In the genomic region with DNA sequence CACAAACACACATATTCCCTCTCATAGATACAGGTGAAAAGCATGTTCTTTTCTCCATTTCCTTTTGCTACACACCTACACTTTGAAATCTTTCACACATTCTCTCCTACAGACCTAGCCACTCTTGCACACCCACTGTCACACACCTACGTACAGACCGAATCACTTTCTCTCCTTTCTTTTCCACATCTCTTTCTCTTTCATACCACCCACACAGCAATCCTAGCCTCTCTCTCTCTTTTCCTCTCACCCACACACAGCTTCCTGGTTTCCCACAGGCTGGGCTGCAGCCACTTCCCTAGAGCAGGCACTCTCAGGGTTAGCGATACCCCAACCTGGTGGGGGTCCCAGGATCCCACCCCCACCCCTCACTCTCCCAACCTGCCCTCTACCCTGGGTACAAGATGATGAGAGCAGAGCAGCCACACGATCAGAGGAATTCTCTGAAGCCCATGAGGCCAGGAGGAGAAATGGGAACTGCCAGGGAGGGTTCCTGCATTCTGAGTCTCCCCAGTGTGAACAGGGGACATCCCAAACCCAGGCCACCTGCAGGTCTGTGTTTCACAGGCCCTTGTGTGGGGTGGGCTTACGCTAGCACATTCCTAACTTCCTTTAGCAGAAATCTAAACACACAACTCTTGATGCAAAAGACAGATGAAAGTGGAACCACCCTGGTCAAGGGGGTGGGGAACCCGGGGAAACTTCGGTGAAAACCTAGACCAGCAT, we compare ENCODE assay signal across 11 cellular contexts. TPM values are rescaled to one million over a fixed set of nuclear protein-coding genes. Genes with fewer than 3 reads are reported as not detected.
DNase-seq lines count a peak whose midpoint lies in the region; ATAC-seq and TF ChIP-seq lines count a peak whose summit lies in the region.
"Had no signal": no experiment of that assay in that cellular context is flagged by ENCODE, and none has a peak within 500 bp of the region (broad histone marks: within the 10 kb centered on the region; RNA-seq: fewer than 3 reads in every experiment).

No MANE protein-coding gene starts in this region.

- H3K27me3 Mint-ChIP-seq in activated CD4-positive, alpha-beta T cell treated with anti-CD3 and anti-CD28 coated beads for 36 hours: peaks cover 11% of the 10 kb centered on the region
- peaks cover 31% of the 10 kb centered on the region for H3K27me3 Mint-ChIP-seq in endodermal cell (ENCODE audit: insufficient read depth)
- H3K27me3 Mint-ChIP-seq in stimulated activated naive CD8-positive, alpha-beta T cell treated with anti-CD3 and anti-CD28 coated beads, Interleukin-15, amount 100 ng/mL, for 72 hours: peaks cover 34% of the 10 kb centered on the region

- CTCF ChIA-PET in activated CD4-positive, alpha-beta T cell treated with anti-CD3 and anti-CD28 coated beads for 36 hours (lab: Charles Lee): no interaction called here

- no peaks in the 10 kb centered on the region for H3K9me3 Mint-ChIP-seq in activated CD4-positive, alpha-beta T cell treated with anti-CD3 and anti-CD28 coated beads for 36 hours (ENCODE audit: low read depth)
- H3K9me3 Mint-ChIP-seq in endodermal cell: no peaks in the 10 kb centered on the region
- H3K9me3 Mint-ChIP-seq in stimulated activated naive CD8-positive, alpha-beta T cell treated with anti-CD3 and anti-CD28 coated beads, Interleukin-15, amount 100 ng/mL, for 72 hours: no peaks in the 10 kb centered on the region

- no peak overlapping the region for H3K4me3 Mint-ChIP-seq in activated CD4-positive, alpha-beta T cell treated with anti-CD3 and anti-CD28 coated beads for 36 hours
- H3K4me3 Mint-ChIP-seq in endodermal cell: peak overlapping the region; percentile 62
- H3K4me3 Mint-ChIP-seq in stimulated activated naive CD8-positive, alpha-beta T cell treated with anti-CD3 and anti-CD28 coated beads, Interleukin-15, amount 100 ng/mL, for 72 hours: peak overlapping the region; percentile 79 to 92

- no peaks in the 10 kb centered on the region for H3K36me3 Mint-ChIP-seq in activated CD4-positive, alpha-beta T cell treated with anti-CD3 and anti-CD28 coated beads for 36 hours (ENCODE audit: low read depth)
- no peaks in the 10 kb centered on the region for H3K36me3 Mint-ChIP-seq in endodermal cell (ENCODE audit: low read depth)

- H3K9me3 ChIP-seq in endodermal cell (ENCODE audit: control insufficient read depth, low read length): no peaks in the 10 kb centered on the region

- no peak overlapping the region for H3K9ac ChIP-seq in endodermal cell (ENCODE audit: extremely low read depth, low read length, poor library complexity, severe bottlenecking)

- no peak for TF ChIP-seq EP300 in Ishikawa (IDR thresholded peaks at IDR 0.05; ENCODE audit: borderline replicate concordance)

- H3K27ac ChIP-seq in endodermal cell (ENCODE audit: low read depth, low read length): no peak overlapping the region
- H3K27ac ChIP-seq: 22Rv1 had no signal

- H3K4me1 Mint-ChIP-seq in activated CD4-positive, alpha-beta T cell treated with anti-CD3 and anti-CD28 coated beads for 36 hours: peaks cover 20% of the 10 kb centered on the region
- peaks cover 28% of the 10 kb centered on the region for H3K4me1 Mint-ChIP-seq in endodermal cell
- H3K4me1 Mint-ChIP-seq in stimulated activated naive CD8-positive, alpha-beta T cell treated with anti-CD3 and anti-CD28 coated beads, Interleukin-15, amount 100 ng/mL, for 72 hours: peaks cover 19% of the 10 kb centered on the region

- H3K4me1 ChIP-seq in endodermal cell (ENCODE audit: control insufficient read depth, insufficient read depth, low read length): peaks cover 20% of the 10 kb centered on the region

- DNase-seq in activated CD4-positive, alpha-beta T cell treated with anti-CD3 and anti-CD28 coated beads for 36 hours: no peak
- no peak for DNase-seq in activated CD4-positive, alpha-beta T cell treated with anti-CD3 and anti-CD28 coated beads for 1 hour
- no peak for DNase-seq in endodermal cell
- DNase-seq in stimulated activated naive CD8-positive, alpha-beta T cell treated with anti-CD3 and anti-CD28 coated beads, Interleukin-15, amount 100 ng/mL, for 72 hours: no peak
- no peak for DNase-seq in DMS 273 (lab: John Stamatoyannopoulos, UW; ENCODE audit: unreplicated experiment)
- DNase-seq: activated CD4-positive, CD25-positive, alpha-beta regulatory T cell; NCI-H1417 treated with DMSO at 0.1 percent for 48 hours had no signal

- TF ChIP-seq CTCF in endodermal cell (conservative IDR thresholded peaks at IDR 0.05): no peak

- no peaks in the 10 kb centered on the region for H3K36me3 ChIP-seq in endodermal cell (ENCODE audit: control insufficient read depth, insufficient read depth, low read length)

- H3K27me3 ChIP-seq in endodermal cell (ENCODE audit: control insufficient read depth, insufficient read depth, low read length, poor library complexity, severe bottlenecking): peaks cover 18% of the 10 kb centered on the region

- no peak overlapping the region for H3K27ac Mint-ChIP-seq in activated CD4-positive, alpha-beta T cell treated with anti-CD3 and anti-CD28 coated beads for 36 hours
- H3K27ac Mint-ChIP-seq in endodermal cell: no peak overlapping the region
- H3K27ac Mint-ChIP-seq in stimulated activated naive CD8-positive, alpha-beta T cell treated with anti-CD3 and anti-CD28 coated beads, Interleukin-15, amount 100 ng/mL, for 72 hours: peak overlapping the region in 1 of 2 donors; percentile 3

- ATAC-seq in activated CD4-positive, alpha-beta T cell treated with anti-CD3 and anti-CD28 coated beads for 36 hours: peak; percentile 37
- ATAC-seq in stimulated activated naive CD8-positive, alpha-beta T cell treated with anti-CD3 and anti-CD28 coated beads, Interleukin-15, amount 100 ng/mL, for 72 hours: no peak
- ATAC-seq in HG03469 (IDR thresholded peaks at IDR 0.05; ENCODE audit: unreplicated experiment): no peak
- ATAC-seq in HG02840 (IDR thresholded peaks at IDR 0.05; ENCODE audit: low FRiP score, unreplicated experiment): no peak

- POLR2A ChIA-PET in activated CD4-positive, alpha-beta T cell treated with anti-CD3 and anti-CD28 coated beads for 36 hours (lab: Charles Lee): no interaction called here

- TF ChIP-seq RAD21 in Ishikawa (IDR thresholded peaks at IDR 0.05; ENCODE audit: low read depth): no peak

- WGBS in endodermal cell (ENCODE audit: insufficient coverage in 1 of 2, insufficient read length in 1 of 2), 2 experiments: 82 to 89% methylated on average over 5 to 7 of the region's 7 CpGs

- intact Hi-C loops in activated CD4-positive, alpha-beta T cell treated with anti-CD3 and anti-CD28 coated beads for 36 hours (cut with DNase I, micrococcal nuclease): no loop called here

- H3K4me3 ChIP-seq in endodermal cell (ENCODE audit: low read length): no peak overlapping the region

TF ChIP-seq in Ishikawa, 13 proteins besides CTCF, POLR2A, EP300 and RAD21:
- TF ChIP-seq CREB1 (IDR thresholded peaks at IDR 0.05; ENCODE audit: low read depth) (no peak), ZBTB7A (IDR thresholded peaks at IDR 0.05; ENCODE audit: low read depth) (no peak), TAF1 (IDR thresholded peaks at IDR 0.05; ENCODE audit: low read depth) (no peak), EGR1 (IDR thresholded peaks at IDR 0.05) (peak; percentile 62)

RNA-seq across cellular contexts. Expression of a gene that starts 17.1 kb away (rescaled TPM):
- under 1 TPM; 0.11 to 0.14 TPM for total RNA-seq in activated CD4-positive, alpha-beta T cell treated with anti-CD3 and anti-CD28 coated beads for 36 hours
- total RNA-seq in endodermal cell: 1 to 10 TPM; 4.2 to 4.5 TPM
- polyA plus RNA-seq in endodermal cell (2013, experiment 1 of 2): 3.8 TPM
- polyA plus RNA-seq in endodermal cell (2013, experiment 2 of 2): 4.6 TPM

RNA-seq across cellular contexts. Expression of a gene that starts 37.7 kb away (rescaled TPM):
- total RNA-seq in activated CD4-positive, alpha-beta T cell treated with anti-CD3 and anti-CD28 coated beads for 36 hours: under 1 TPM; 0.30 to 0.32 TPM
- 10 to 100 TPM; 12.4 to 15.8 TPM for total RNA-seq in endodermal cell
- polyA plus RNA-seq in endodermal cell (2013, experiment 1 of 2): 4.8 TPM
- 3.3 TPM for polyA plus RNA-seq in endodermal cell (2013, experiment 2 of 2)

Comparison
In these comparisons a context has a peak if more than half of its experiments do, and no peak if none do; other contexts are left out.
1. RNA of a gene that starts 17.1 kb away (total RNA-seq): 4.2 to 4.5 TPM in endodermal cell; 0.11 to 0.14 TPM in activated CD4-positive, alpha-beta T cell treated with anti-CD3 and anti-CD28 coated beads for 36 hours; every median in the first group is over 4 times any median in the second.
2. RNA of a gene that starts 37.7 kb away (total RNA-seq): 12.4 to 15.8 TPM in endodermal cell; 0.30 to 0.32 TPM in activated CD4-positive, alpha-beta T cell treated with anti-CD3 and anti-CD28 coated beads for 36 hours; every median in the first group is over 10 times any median in the second.